25 cellular contexts compared by ENCODE assay signal in genomic region chr7:20244334-20244733, GRCh38. TPM values are rescaled to one million over a fixed set of nuclear protein-coding genes. Genes with fewer than 3 reads are reported as not detected.
"Had no signal": no experiment of that assay in that cellular context is flagged by ENCODE, and none has a peak within 500 bp of the region (broad histone marks: within the 10 kb centered on the region; RNA-seq: fewer than 3 reads in every experiment).

No MANE protein-coding gene starts in this region.

- H3K27me3 ChIP-seq: gastrocnemius medialis, testis, uterus had no signal

- H3K9me3 ChIP-seq: gastrocnemius medialis, lower lobe of right lung, testis, uterus had no signal

- H3K4me3 ChIP-seq: gastrocnemius medialis, lower lobe of right lung, testis, uterus had no signal

- H3K36me3 ChIP-seq: gastrocnemius medialis, lower lobe of right lung, uterus had no signal

- H3K27ac ChIP-seq: gastrocnemius medialis, lower lobe of right lung, testis, uterus had no signal

- ATAC-seq: gastrocnemius medialis; left colon; lower lobe of right lung; stimulated activated naive B cell treated with anti-CD40 and anti-IgM and Interleukin-4, amounts not matched to agents 10 μg/mL and 1 μg/mL and 100 μg/mL, for 72 hours; WTC11 had no signal

- DNase-seq: activated CD8-positive, alpha-beta memory T cell treated with anti-CD3 and anti-CD28 coated beads, Interleukin-2, amount 50 U/mL, for 4 hours; activated naive CD4-positive, alpha-beta T cell treated with Interleukin-2 at 50 U/mL for 16 hours; activated naive CD8-positive, alpha-beta T cell treated with anti-CD3 and anti-CD28 coated beads for 36 hours; activated T-cell treated with anti-CD3 and anti-CD28 coated beads, Interleukin-2, amount 50 U/mL, for 24 hours; amygdala; central memory CD4-positive, alpha-beta T cell; dermis blood vessel endothelial cell; effector CD8-positive, alpha-beta T cell; erythroblast; gastrocnemius medialis; islet precursor cell; left colon; lower lobe of right lung; naive B cell; occipital lobe; posterior cingulate gyrus; stimulated activated CD4-positive, alpha-beta T cell treated with anti-CD3 and anti-CD28 coated beads, Interleukin-2, amount 100 ng/mL, for 48 hours; stimulated activated CD8-positive, alpha-beta memory T cell treated with anti-CD3 and anti-CD28 coated beads, Interleukin-4, amount 100 ng/mL, for 48 hours; stimulated activated naive B cell treated with anti-CD40 and anti-IgM and Interleukin-4, amounts not matched to agents 10 μg/mL and 1 μg/mL and 100 μg/mL, for 72 hours; T1000; testis; trophoblast cell; uterus had no signal

- H3K4me1 ChIP-seq: gastrocnemius medialis, uterus had no signal

RNA-seq across cellular contexts. Expression of gene MACC1, which starts 27.1 kb away (rescaled TPM):
- total RNA-seq: activated T-helper 2 cell treated with anti-CD3 and anti-CD28 coated beads, Interferon-gamma antibody, Interleukin-2, Interleukin-4, amounts not matched to agents 10 μg/mL and 5 μg/mL and 100 μg/mL, durations not matched to agents 14 hours and 24 hours and 36 hours; gastrocnemius medialis had no signal
